Comparison of ENCODE assay signal across 10 cellular contexts in the genomic region with DNA sequence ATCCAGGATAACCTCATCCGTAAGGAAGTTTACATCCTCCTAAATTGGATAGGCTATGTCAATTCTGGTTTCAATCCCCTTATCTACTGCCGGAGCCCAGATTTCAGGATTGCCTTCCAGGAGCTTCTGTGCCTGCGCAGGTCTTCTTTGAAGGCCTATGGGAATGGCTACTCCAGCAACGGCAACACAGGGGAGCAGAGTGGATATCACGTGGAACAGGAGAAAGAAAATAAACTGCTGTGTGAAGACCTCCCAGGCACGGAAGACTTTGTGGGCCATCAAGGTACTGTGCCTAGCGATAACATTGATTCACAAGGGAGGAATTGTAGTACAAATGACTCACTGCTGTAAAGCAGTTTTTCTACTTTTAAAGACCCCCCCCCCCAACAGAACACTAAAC. TPM values are rescaled to one million over a fixed set of nuclear protein-coding genes. Genes with fewer than 3 reads are reported as not detected.
DNase-seq lines count a peak whose midpoint lies in the region; ATAC-seq and TF ChIP-seq lines count a peak whose summit lies in the region.
"Had no signal": no experiment of that assay in that cellular context is flagged by ENCODE, and none has a peak within 500 bp of the region (broad histone marks: within the 10 kb centered on the region; RNA-seq: fewer than 3 reads in every experiment).

No MANE protein-coding gene starts in this region.

- H3K36me3 Mint-ChIP-seq in nephron (ENCODE audit: low read depth) = no peaks in the 10 kb centered on the region

- peaks cover 84% of the 10 kb centered on the region for H3K4me1 ChIP-seq in BLaER1

- H3K4me3 ChIP-seq in BLaER1 (peak overlapping the region; percentile 73), LNCaP clone FGC (ENCODE audit: low read depth, low read length) (peak overlapping the region; percentile 89)

- H3K9me3 Mint-ChIP-seq in nephron = no peaks in the 10 kb centered on the region

- DNase-seq in LNCaP clone FGC (ENCODE audit: low read depth) (no peak), dermis blood vessel endothelial cell (peak; percentile 64), amygdala (lab: John Stamatoyannopoulos, UW) (no peak)
- no peak for DNase-seq in effector CD4-positive, alpha-beta T cell
- DNase-seq: GDM1, kidney glomerular epithelial cell had no signal

- no peaks in the 10 kb centered on the region for H3K9me3 ChIP-seq in BLaER1

- no peak overlapping the region for H3K27ac Mint-ChIP-seq in nephron

- H3K4me2 ChIP-seq in BLaER1 = peak overlapping the region; percentile 94

- peak overlapping the region; percentile 78 to 87 (median 83) for H3K4me3 Mint-ChIP-seq in nephron

- H3K27me3 Mint-ChIP-seq in nephron (ENCODE audit: low read depth) = peaks cover 82% of the 10 kb centered on the region

- no peaks in the 10 kb centered on the region for H3K36me3 ChIP-seq in BLaER1

- TF ChIP-seq CTCF in LNCaP clone FGC (IDR thresholded peaks at IDR 0.05; ENCODE audit: control insufficient read depth, extremely low read depth, insufficient read depth) (no peak), nephron (IDR thresholded peaks at IDR 0.05; ENCODE audit: unreplicated experiment in 3 of 3) (no peak)

- H3K27me3 ChIP-seq in BLaER1 = no peaks in the 10 kb centered on the region

- H3K9ac ChIP-seq in BLaER1 = peak overlapping the region; percentile 34

- no peaks in the 10 kb centered on the region for H4K20me1 ChIP-seq in BLaER1

- peaks cover 38% of the 10 kb centered on the region for H3K4me1 Mint-ChIP-seq in nephron

- H3K27ac ChIP-seq in BLaER1 = no peak overlapping the region

- no peak for ATAC-seq in GM18858 (IDR thresholded peaks at IDR 0.05; ENCODE audit: unreplicated experiment)
- no peak for ATAC-seq in activated CD4-positive, CD25-positive, alpha-beta regulatory T cell treated with anti-CD3 and anti-CD28 coated beads, Interleukin-2, amount 50 U/mL, for 24 hours

RNA-seq across cellular contexts. Expression of a gene that starts 1.3 kb away (rescaled TPM):
- 11.7 and 14.8 TPM in 2 replicates for total RNA-seq in dermis blood vessel endothelial cell
